In genomic region chr14:76695263-76695920, GRCh38 we compare ENCODE assay signal across 15 cellular contexts.
DNase-seq lines count a peak whose midpoint lies in the region; ATAC-seq and TF ChIP-seq lines count a peak whose summit lies in the region.
"Had no signal": no experiment of that assay in that cellular context is flagged by ENCODE, and none has a peak within 500 bp of the region (broad histone marks: within the 10 kb centered on the region; RNA-seq: fewer than 3 reads in every experiment).

No MANE protein-coding gene starts in this region.

- no peak for TF ChIP-seq CTCF in PC-9 (conservative IDR thresholded peaks at IDR 0.05)

- H3K4me3 Mint-ChIP-seq in activated CD8-positive, alpha-beta memory T cell treated with anti-CD3 and anti-CD28 coated beads, Interleukin-2, amount 10 ng/mL, durations not matched to agents 7 days and 5 days, result no peak overlapping the region
- H3K4me3 Mint-ChIP-seq in T-helper 17 cell, result no peak overlapping the region
- no peak overlapping the region for H3K4me3 Mint-ChIP-seq in stimulated activated memory B cell treated with anti-CD40 and anti-IgM and Interleukin-4, amounts not matched to agents 10 μg/mL and 1 μg/mL and 100 μg/mL, for 72 hours

- no peaks in the 10 kb centered on the region for H4K20me1 ChIP-seq in PC-9 (ENCODE audit: insufficient read depth)
- H4K20me1 ChIP-seq: BLaER1 treated with 17β-estradiol and CSF1 and Interleukin-3, amounts not matched to agents 10 nM and 100 nM had no signal

- H3K27me3 ChIP-seq in SJCRH30 (no peaks in the 10 kb centered on the region), PC-9 (ENCODE audit: insufficient read depth, low read depth) (peaks cover 100% of the 10 kb centered on the region)
- H3K27me3 ChIP-seq: BLaER1 treated with 17β-estradiol and CSF1 and Interleukin-3, amounts not matched to agents 10 nM and 100 nM had no signal

- CTCF ChIA-PET in activated CD8-positive, alpha-beta memory T cell treated with anti-CD3 and anti-CD28 coated beads, Interleukin-2, amount 10 ng/mL, durations not matched to agents 7 days and 5 days (lab: Charles Lee), result interaction anchor here (2.2 kb wide), 1 partner anchor 15 kb away, joined by 15 read pairs; no protein-coding TSS in a partner anchor
- CTCF ChIA-PET in PC-9 (lab: Charles Lee), result no interaction called here

- H3K36me3 ChIP-seq in SJCRH30 (no peaks in the 10 kb centered on the region), PC-9 (ENCODE audit: low read depth) (no peaks in the 10 kb centered on the region)
- H3K36me3 ChIP-seq: BLaER1 treated with 17β-estradiol and CSF1 and Interleukin-3, amounts not matched to agents 10 nM and 100 nM had no signal

- H3K79me2 ChIP-seq in PC-9 (ENCODE audit: low read depth), result no peaks in the 10 kb centered on the region

- no peak for ATAC-seq in activated CD8-positive, alpha-beta memory T cell treated with anti-CD3 and anti-CD28 coated beads, Interleukin-2, amount 10 ng/mL, durations not matched to agents 7 days and 5 days
- no peak for ATAC-seq in T-helper 17 cell
- ATAC-seq in left lobe of liver, result no peak
- peak; percentile 37 for ATAC-seq in stimulated activated memory B cell treated with anti-CD40 and anti-IgM and Interleukin-4, amounts not matched to agents 10 μg/mL and 1 μg/mL and 100 μg/mL, for 72 hours

- intact Hi-C loops in PC-9 (cut with micrococcal nuclease; ENCODE audit: unreplicated experiment), result no loop called here

- no peaks in the 10 kb centered on the region for H3K9me3 ChIP-seq in T-helper 17 cell (ENCODE audit: control insufficient read depth, low read length, poor library complexity, severe bottlenecking)
- no peaks in the 10 kb centered on the region for H3K9me3 ChIP-seq in SJCRH30 (replicated peaks)
- no peaks in the 10 kb centered on the region for H3K9me3 ChIP-seq in PC-9 (ENCODE audit: insufficient read depth, low read depth)
- H3K9me3 ChIP-seq: BLaER1 treated with 17β-estradiol and CSF1 and Interleukin-3, amounts not matched to agents 10 nM and 100 nM had no signal

- no peaks in the 10 kb centered on the region for H3K4me1 ChIP-seq in SJCRH30
- H3K4me1 ChIP-seq in PC-9 (replicated peaks; ENCODE audit: insufficient read depth), result no peaks in the 10 kb centered on the region

- H3F3A ChIP-seq in PC-9 (ENCODE audit: insufficient read depth, low read depth), result no peaks in the 10 kb centered on the region

- no peak overlapping the region for H3K4me2 ChIP-seq in PC-9
- H3K4me2 ChIP-seq: BLaER1 treated with 17β-estradiol and CSF1 and Interleukin-3, amounts not matched to agents 10 nM and 100 nM had no signal

- H3K27me3 Mint-ChIP-seq in activated CD8-positive, alpha-beta memory T cell treated with anti-CD3 and anti-CD28 coated beads, Interleukin-2, amount 10 ng/mL, durations not matched to agents 7 days and 5 days, result peaks cover 4% of the 10 kb centered on the region
- H3K27me3 Mint-ChIP-seq in T-helper 17 cell, result peaks cover 44% of the 10 kb centered on the region
- H3K27me3 Mint-ChIP-seq in stimulated activated memory B cell treated with anti-CD40 and anti-IgM and Interleukin-4, amounts not matched to agents 10 μg/mL and 1 μg/mL and 100 μg/mL, for 72 hours, result peaks cover 19% of the 10 kb centered on the region
- H3K27me3 Mint-ChIP-seq: CD4-positive, CD25-positive, alpha-beta regulatory T cell had no signal

- no peak overlapping the region for H3K27ac Mint-ChIP-seq in activated CD8-positive, alpha-beta memory T cell treated with anti-CD3 and anti-CD28 coated beads, Interleukin-2, amount 10 ng/mL, durations not matched to agents 7 days and 5 days
- peak overlapping the region; percentile 24 for H3K27ac Mint-ChIP-seq in T-helper 17 cell
- no peak overlapping the region for H3K27ac Mint-ChIP-seq in stimulated activated memory B cell treated with anti-CD40 and anti-IgM and Interleukin-4, amounts not matched to agents 10 μg/mL and 1 μg/mL and 100 μg/mL, for 72 hours

- DNase-seq in activated CD8-positive, alpha-beta memory T cell treated with anti-CD3 and anti-CD28 coated beads, Interleukin-2, amount 50 U/mL, for 48 hours, result peak; percentile 38
- no peak for DNase-seq in activated CD8-positive, alpha-beta memory T cell treated with anti-CD3 and anti-CD28 coated beads, Interleukin-2, amount 10 ng/mL, durations not matched to agents 7 days and 5 days
- no peak for DNase-seq in T-helper 17 cell
- peak; percentile 28 for DNase-seq in left lobe of liver (ENCODE audit: low spot score)
- DNase-seq in SJCRH30, result no peak
- DNase-seq in PC-9, result no peak
- DNase-seq in amygdala (lab: John Stamatoyannopoulos, UW), result no peak
- DNase-seq: ACHN; CD4-positive, CD25-positive, alpha-beta regulatory T cell; DMS53; GF-D8; GM23248; H7 had no signal

- H3K9me2 ChIP-seq in PC-9 (ENCODE audit: insufficient read depth), result no peaks in the 10 kb centered on the region

- H3K27ac ChIP-seq in SJCRH30, result no peak overlapping the region
- no peak overlapping the region for H3K27ac ChIP-seq in PC-9
- H3K27ac ChIP-seq: BLaER1 treated with 17β-estradiol and CSF1 and Interleukin-3, amounts not matched to agents 10 nM and 100 nM; GM23248 had no signal

- H3K36me3 Mint-ChIP-seq in activated CD8-positive, alpha-beta memory T cell treated with anti-CD3 and anti-CD28 coated beads, Interleukin-2, amount 10 ng/mL, durations not matched to agents 7 days and 5 days, result no peaks in the 10 kb centered on the region
- peaks cover 5% of the 10 kb centered on the region for H3K36me3 Mint-ChIP-seq in T-helper 17 cell (ENCODE audit: low read depth)
- H3K36me3 Mint-ChIP-seq in stimulated activated memory B cell treated with anti-CD40 and anti-IgM and Interleukin-4, amounts not matched to agents 10 μg/mL and 1 μg/mL and 100 μg/mL, for 72 hours, result no peaks in the 10 kb centered on the region
- H3K36me3 Mint-ChIP-seq: CD4-positive, CD25-positive, alpha-beta regulatory T cell had no signal

- H2AFZ ChIP-seq in PC-9, result no peak overlapping the region
- H2AFZ ChIP-seq: GM23248 had no signal

- no TSS peak for BruUV-seq in PC-9 (replicated peaks; lab: Mats Ljungman, UMichigan)

- H3K4me3 ChIP-seq in SJCRH30 (no peak overlapping the region), PC-9 (no peak overlapping the region)
- H3K4me3 ChIP-seq: BLaER1 treated with 17β-estradiol and CSF1 and Interleukin-3, amounts not matched to agents 10 nM and 100 nM; GM23248 had no signal

- no peaks in the 10 kb centered on the region for H3K9me3 Mint-ChIP-seq in activated CD8-positive, alpha-beta memory T cell treated with anti-CD3 and anti-CD28 coated beads, Interleukin-2, amount 10 ng/mL, durations not matched to agents 7 days and 5 days (ENCODE audit: low read depth)
- no peaks in the 10 kb centered on the region for H3K9me3 Mint-ChIP-seq in stimulated activated memory B cell treated with anti-CD40 and anti-IgM and Interleukin-4, amounts not matched to agents 10 μg/mL and 1 μg/mL and 100 μg/mL, for 72 hours

- POLR2A ChIA-PET in PC-9 (lab: Charles Lee; ENCODE audit: unreplicated experiment), result no interaction called here

- no peaks in the 10 kb centered on the region for H3K4me1 Mint-ChIP-seq in activated CD8-positive, alpha-beta memory T cell treated with anti-CD3 and anti-CD28 coated beads, Interleukin-2, amount 10 ng/mL, durations not matched to agents 7 days and 5 days
- H3K4me1 Mint-ChIP-seq in T-helper 17 cell, result no peaks in the 10 kb centered on the region
- H3K4me1 Mint-ChIP-seq in stimulated activated memory B cell treated with anti-CD40 and anti-IgM and Interleukin-4, amounts not matched to agents 10 μg/mL and 1 μg/mL and 100 μg/mL, for 72 hours, result no peaks in the 10 kb centered on the region
- H3K4me1 Mint-ChIP-seq: CD4-positive, CD25-positive, alpha-beta regulatory T cell had no signal

Comparison
In these comparisons a context has a peak if more than half of its experiments do, and no peak if none do; other contexts are left out.
1. DNase-seq: peak in activated CD8-positive, alpha-beta memory T cell treated with anti-CD3 and anti-CD28 coated beads, Interleukin-2, amount 50 U/mL, for 48 hours (single experiment) and left lobe of liver (single experiment); none in activated CD8-positive, alpha-beta memory T cell treated with anti-CD3 and anti-CD28 coated beads, Interleukin-2, amount 10 ng/mL, durations not matched to agents 7 days and 5 days (single experiment), T-helper 17 cell (0 of 3), SJCRH30 (0 of 2), PC-9 (0 of 2) and amygdala (0 of 56).